ENCODE assay signal across 1 cellular context in the genomic region with DNA sequence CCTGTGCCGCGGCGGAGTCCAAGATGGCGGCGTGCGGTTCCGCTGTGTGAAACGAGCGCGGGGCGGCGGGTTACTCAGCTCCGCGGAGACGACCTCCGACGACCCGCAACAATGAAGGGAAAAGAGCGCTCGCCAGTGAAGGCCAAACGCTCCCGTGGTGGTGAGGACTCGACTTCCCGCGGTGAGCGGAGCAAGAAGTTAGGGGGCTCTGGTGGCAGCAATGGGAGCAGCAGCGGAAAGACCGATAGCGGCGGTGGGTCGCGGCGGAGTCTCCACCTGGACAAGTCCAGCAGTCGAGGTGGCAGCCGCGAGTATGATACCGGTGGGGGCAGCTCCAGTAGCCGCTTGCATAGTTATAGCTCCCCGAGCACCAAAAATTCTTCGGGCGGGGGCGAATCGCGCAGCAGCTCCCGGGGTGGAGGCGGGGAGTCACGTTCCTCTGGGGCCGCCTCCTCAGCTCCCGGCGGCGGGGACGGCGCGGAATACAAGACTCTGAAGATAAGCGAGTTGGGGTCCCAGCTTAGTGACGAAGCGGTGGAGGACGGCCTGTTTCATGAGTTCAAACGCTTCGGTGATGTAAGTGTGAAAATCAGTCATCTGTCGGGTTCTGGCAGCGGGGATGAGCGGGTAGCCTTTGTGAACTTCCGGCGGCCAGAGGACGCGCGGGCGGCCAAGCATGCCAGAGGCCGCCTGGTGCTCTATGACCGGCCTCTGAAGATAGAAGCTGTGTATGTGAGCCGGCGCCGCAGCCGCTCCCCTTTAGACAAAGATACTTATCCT.
A peak's percentile ranks its signal among the peaks of the same experiment; 100 is the strongest.
TF ChIP-seq lines count a peak whose summit lies in the region.

No MANE protein-coding gene starts in this region.

TF ChIP-seq in K562, 482 proteins besides CTCF, POLR2A, EP300 and RAD21 (continued from another document and continues in another):
- TF ChIP-seq, protein P1, sequence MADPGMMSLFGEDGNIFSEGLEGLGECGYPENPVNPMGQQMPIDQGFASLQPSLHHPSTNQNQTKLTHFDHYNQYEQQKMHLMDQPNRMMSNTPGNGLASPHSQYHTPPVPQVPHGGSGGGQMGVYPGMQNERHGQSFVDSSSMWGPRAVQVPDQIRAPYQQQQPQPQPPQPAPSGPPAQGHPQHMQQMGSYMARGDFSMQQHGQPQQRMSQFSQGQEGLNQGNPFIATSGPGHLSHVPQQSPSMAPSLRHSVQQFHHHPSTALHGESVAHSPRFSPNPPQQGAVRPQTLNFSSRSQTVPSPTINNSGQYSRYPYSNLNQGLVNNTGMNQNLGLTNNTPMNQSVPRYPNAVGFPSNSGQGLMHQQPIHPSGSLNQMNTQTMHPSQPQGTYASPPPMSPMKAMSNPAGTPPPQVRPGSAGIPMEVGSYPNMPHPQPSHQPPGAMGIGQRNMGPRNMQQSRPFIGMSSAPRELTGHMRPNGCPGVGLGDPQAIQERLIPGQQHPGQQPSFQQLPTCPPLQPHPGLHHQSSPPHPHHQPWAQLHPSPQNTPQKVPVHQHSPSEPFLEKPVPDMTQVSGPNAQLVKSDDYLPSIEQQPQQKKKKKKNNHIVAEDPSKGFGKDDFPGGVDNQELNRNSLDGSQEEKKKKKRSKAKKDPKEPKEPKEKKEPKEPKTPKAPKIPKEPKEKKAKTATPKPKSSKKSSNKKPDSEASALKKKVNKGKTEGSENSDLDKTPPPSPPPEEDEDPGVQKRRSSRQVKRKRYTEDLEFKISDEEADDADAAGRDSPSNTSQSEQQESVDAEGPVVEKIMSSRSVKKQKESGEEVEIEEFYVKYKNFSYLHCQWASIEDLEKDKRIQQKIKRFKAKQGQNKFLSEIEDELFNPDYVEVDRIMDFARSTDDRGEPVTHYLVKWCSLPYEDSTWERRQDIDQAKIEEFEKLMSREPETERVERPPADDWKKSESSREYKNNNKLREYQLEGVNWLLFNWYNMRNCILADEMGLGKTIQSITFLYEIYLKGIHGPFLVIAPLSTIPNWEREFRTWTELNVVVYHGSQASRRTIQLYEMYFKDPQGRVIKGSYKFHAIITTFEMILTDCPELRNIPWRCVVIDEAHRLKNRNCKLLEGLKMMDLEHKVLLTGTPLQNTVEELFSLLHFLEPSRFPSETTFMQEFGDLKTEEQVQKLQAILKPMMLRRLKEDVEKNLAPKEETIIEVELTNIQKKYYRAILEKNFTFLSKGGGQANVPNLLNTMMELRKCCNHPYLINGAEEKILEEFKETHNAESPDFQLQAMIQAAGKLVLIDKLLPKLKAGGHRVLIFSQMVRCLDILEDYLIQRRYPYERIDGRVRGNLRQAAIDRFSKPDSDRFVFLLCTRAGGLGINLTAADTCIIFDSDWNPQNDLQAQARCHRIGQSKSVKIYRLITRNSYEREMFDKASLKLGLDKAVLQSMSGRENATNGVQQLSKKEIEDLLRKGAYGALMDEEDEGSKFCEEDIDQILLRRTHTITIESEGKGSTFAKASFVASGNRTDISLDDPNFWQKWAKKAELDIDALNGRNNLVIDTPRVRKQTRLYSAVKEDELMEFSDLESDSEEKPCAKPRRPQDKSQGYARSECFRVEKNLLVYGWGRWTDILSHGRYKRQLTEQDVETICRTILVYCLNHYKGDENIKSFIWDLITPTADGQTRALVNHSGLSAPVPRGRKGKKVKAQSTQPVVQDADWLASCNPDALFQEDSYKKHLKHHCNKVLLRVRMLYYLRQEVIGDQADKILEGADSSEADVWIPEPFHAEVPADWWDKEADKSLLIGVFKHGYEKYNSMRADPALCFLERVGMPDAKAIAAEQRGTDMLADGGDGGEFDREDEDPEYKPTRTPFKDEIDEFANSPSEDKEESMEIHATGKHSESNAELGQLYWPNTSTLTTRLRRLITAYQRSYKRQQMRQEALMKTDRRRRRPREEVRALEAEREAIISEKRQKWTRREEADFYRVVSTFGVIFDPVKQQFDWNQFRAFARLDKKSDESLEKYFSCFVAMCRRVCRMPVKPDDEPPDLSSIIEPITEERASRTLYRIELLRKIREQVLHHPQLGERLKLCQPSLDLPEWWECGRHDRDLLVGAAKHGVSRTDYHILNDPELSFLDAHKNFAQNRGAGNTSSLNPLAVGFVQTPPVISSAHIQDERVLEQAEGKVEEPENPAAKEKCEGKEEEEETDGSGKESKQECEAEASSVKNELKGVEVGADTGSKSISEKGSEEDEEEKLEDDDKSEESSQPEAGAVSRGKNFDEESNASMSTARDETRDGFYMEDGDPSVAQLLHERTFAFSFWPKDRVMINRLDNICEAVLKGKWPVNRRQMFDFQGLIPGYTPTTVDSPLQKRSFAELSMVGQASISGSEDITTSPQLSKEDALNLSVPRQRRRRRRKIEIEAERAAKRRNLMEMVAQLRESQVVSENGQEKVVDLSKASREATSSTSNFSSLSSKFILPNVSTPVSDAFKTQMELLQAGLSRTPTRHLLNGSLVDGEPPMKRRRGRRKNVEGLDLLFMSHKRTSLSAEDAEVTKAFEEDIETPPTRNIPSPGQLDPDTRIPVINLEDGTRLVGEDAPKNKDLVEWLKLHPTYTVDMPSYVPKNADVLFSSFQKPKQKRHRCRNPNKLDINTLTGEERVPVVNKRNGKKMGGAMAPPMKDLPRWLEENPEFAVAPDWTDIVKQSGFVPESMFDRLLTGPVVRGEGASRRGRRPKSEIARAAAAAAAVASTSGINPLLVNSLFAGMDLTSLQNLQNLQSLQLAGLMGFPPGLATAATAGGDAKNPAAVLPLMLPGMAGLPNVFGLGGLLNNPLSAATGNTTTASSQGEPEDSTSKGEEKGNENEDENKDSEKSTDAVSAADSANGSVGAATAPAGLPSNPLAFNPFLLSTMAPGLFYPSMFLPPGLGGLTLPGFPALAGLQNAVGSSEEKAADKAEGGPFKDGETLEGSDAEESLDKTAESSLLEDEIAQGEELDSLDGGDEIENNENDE (IDR thresholded peaks at IDR 0.05; ENCODE audit: low read depth, low read length), result no peak
- TF ChIP-seq CTBP1 (IDR thresholded peaks at IDR 0.05; ENCODE audit: borderline replicate concordance) (peak; percentile 40; the same call in 1 of the 2 replicates), TRIM24 (IDR thresholded peaks at IDR 0.05) (0 out of 4 replicates have a peak, but pooled peaks of 1 of the 2 experiments have one; percentile 44), SIN3A (IDR thresholded peaks at IDR 0.05; ENCODE audit: borderline replicate concordance in 2 of 2, control insufficient read depth in 1 of 2, low read depth in 2 of 2, low read length in 2 of 2) (peak in 1 of 2 experiments; percentile 44; a peak in 3 of 4 replicates), SRSF3 (IDR thresholded peaks at IDR 0.05; ENCODE audit: insufficient read depth, low read length) (peak; percentile 87; the same call in 1 of the 2 replicates), NRF1 (conservative IDR thresholded peaks at IDR 0.05 in 1 of 2, IDR thresholded peaks at IDR 0.05 in 1 of 2) (no peak), ZNF124 (CRISPR knock-in tag; IDR thresholded peaks at IDR 0.05) (no peak), EGR1 (conservative IDR thresholded peaks at IDR 0.05) (peak; percentile 91), JUND (IDR thresholded peaks at IDR 0.05; ENCODE audit: borderline replicate concordance, low read depth, low read length) (0 out of 2 replicates have a peak, but pooled peaks have one; percentile 2), JUND (tag; IDR thresholded peaks at IDR 0.05; ENCODE audit: borderline replicate concordance, low read depth, low read length) (no peak), NFIC (IDR thresholded peaks at IDR 0.05) (peak; percentile 51), CREM (IDR thresholded peaks at IDR 0.05; ENCODE audit: low read depth) (peak; percentile 86), MYC (IDR thresholded peaks at IDR 0.05; ENCODE audit: low read depth, low read length) (peak; percentile 78), MYC (CRISPR knock-in tag; IDR thresholded peaks at IDR 0.05; ENCODE audit: borderline replicate concordance, low read depth) (peak; percentile 43; the same call in 1 of the 2 replicates), CBFA2T2 (conservative IDR thresholded peaks at IDR 0.05) (no peak), GABPA (tag; conservative IDR thresholded peaks at IDR 0.05; ENCODE audit: low read depth) (peak; percentile 82), HDAC1 (IDR thresholded peaks at IDR 0.05) (peak in 1 of 2 experiments; percentile 81; a peak in 2 of 4 replicates), C11orf30 (IDR thresholded peaks at IDR 0.05; ENCODE audit: low read depth) (peak; percentile 85), MAZ (CRISPR knock-in tag; conservative IDR thresholded peaks at IDR 0.05 in 1 of 2, IDR thresholded peaks at IDR 0.05 in 1 of 2) (peak; percentile 31 to 56), NBN (IDR thresholded peaks at IDR 0.05; ENCODE audit: low read depth) (peak; percentile 56; the same call in 1 of the 2 replicates), MBD2 (IDR thresholded peaks at IDR 0.05; ENCODE audit: borderline replicate concordance, low read depth) (peak; percentile 71; the same call in 1 of the 2 replicates), MEIS2 (IDR thresholded peaks at IDR 0.05; ENCODE audit: partially characterized antibody) (peak; percentile 13)
- TF ChIP-seq, protein P2, sequence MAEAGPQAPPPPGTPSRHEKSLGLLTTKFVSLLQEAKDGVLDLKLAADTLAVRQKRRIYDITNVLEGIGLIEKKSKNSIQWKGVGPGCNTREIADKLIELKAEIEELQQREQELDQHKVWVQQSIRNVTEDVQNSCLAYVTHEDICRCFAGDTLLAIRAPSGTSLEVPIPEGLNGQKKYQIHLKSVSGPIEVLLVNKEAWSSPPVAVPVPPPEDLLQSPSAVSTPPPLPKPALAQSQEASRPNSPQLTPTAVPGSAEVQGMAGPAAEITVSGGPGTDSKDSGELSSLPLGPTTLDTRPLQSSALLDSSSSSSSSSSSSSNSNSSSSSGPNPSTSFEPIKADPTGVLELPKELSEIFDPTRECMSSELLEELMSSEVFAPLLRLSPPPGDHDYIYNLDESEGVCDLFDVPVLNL (CRISPR knock-in tag; IDR thresholded peaks at IDR 0.05; ENCODE audit: low read depth), result peak; percentile 75; the same call in 1 of the 2 replicates
- TF ChIP-seq, protein P3, sequence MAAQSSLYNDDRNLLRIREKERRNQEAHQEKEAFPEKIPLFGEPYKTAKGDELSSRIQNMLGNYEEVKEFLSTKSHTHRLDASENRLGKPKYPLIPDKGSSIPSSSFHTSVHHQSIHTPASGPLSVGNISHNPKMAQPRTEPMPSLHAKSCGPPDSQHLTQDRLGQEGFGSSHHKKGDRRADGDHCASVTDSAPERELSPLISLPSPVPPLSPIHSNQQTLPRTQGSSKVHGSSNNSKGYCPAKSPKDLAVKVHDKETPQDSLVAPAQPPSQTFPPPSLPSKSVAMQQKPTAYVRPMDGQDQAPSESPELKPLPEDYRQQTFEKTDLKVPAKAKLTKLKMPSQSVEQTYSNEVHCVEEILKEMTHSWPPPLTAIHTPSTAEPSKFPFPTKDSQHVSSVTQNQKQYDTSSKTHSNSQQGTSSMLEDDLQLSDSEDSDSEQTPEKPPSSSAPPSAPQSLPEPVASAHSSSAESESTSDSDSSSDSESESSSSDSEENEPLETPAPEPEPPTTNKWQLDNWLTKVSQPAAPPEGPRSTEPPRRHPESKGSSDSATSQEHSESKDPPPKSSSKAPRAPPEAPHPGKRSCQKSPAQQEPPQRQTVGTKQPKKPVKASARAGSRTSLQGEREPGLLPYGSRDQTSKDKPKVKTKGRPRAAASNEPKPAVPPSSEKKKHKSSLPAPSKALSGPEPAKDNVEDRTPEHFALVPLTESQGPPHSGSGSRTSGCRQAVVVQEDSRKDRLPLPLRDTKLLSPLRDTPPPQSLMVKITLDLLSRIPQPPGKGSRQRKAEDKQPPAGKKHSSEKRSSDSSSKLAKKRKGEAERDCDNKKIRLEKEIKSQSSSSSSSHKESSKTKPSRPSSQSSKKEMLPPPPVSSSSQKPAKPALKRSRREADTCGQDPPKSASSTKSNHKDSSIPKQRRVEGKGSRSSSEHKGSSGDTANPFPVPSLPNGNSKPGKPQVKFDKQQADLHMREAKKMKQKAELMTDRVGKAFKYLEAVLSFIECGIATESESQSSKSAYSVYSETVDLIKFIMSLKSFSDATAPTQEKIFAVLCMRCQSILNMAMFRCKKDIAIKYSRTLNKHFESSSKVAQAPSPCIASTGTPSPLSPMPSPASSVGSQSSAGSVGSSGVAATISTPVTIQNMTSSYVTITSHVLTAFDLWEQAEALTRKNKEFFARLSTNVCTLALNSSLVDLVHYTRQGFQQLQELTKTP (IDR thresholded peaks at IDR 0.05; ENCODE audit: low read depth in 1 of 2, partially characterized antibody in 2 of 2), result no peak
- TF ChIP-seq, protein P4, sequence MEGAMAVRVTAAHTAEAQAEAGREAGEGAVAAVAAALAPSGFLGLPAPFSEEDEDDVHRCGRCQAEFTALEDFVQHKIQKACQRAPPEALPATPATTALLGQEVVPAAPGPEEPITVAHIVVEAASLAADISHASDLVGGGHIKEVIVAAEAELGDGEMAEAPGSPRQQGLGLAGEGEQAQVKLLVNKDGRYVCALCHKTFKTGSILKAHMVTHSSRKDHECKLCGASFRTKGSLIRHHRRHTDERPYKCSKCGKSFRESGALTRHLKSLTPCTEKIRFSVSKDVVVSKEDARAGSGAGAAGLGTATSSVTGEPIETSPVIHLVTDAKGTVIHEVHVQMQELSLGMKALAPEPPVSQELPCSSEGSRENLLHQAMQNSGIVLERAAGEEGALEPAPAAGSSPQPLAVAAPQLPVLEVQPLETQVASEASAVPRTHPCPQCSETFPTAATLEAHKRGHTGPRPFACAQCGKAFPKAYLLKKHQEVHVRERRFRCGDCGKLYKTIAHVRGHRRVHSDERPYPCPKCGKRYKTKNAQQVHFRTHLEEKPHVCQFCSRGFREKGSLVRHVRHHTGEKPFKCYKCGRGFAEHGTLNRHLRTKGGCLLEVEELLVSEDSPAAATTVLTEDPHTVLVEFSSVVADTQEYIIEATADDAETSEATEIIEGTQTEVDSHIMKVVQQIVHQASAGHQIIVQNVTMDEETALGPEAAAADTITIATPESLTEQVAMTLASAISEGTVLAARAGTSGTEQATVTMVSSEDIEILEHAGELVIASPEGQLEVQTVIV (CRISPR knock-in tag; IDR thresholded peaks at IDR 0.05; ENCODE audit: borderline replicate concordance), result no peak
- TF ChIP-seq, protein P5, sequence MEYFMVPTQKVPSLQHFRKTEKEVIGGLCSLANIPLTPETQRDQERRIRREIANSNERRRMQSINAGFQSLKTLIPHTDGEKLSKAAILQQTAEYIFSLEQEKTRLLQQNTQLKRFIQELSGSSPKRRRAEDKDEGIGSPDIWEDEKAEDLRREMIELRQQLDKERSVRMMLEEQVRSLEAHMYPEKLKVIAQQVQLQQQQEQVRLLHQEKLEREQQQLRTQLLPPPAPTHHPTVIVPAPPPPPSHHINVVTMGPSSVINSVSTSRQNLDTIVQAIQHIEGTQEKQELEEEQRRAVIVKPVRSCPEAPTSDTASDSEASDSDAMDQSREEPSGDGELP (CRISPR knock-in tag; IDR thresholded peaks at IDR 0.05; ENCODE audit: borderline replicate concordance), result peak; percentile 23
